1 cellular context compared by ENCODE assay signal in genomic region chr6:3334579-3334978, GRCh38.
A peak's percentile ranks its signal among the peaks of the same experiment; 100 is the strongest.
TF ChIP-seq lines count a peak whose summit lies in the region.

No MANE protein-coding gene starts in this region.

TF ChIP-seq in HepG2, 621 proteins besides CTCF, POLR2A, EP300 and RAD21 (continued from another document):
- TF ChIP-seq, protein P1, sequence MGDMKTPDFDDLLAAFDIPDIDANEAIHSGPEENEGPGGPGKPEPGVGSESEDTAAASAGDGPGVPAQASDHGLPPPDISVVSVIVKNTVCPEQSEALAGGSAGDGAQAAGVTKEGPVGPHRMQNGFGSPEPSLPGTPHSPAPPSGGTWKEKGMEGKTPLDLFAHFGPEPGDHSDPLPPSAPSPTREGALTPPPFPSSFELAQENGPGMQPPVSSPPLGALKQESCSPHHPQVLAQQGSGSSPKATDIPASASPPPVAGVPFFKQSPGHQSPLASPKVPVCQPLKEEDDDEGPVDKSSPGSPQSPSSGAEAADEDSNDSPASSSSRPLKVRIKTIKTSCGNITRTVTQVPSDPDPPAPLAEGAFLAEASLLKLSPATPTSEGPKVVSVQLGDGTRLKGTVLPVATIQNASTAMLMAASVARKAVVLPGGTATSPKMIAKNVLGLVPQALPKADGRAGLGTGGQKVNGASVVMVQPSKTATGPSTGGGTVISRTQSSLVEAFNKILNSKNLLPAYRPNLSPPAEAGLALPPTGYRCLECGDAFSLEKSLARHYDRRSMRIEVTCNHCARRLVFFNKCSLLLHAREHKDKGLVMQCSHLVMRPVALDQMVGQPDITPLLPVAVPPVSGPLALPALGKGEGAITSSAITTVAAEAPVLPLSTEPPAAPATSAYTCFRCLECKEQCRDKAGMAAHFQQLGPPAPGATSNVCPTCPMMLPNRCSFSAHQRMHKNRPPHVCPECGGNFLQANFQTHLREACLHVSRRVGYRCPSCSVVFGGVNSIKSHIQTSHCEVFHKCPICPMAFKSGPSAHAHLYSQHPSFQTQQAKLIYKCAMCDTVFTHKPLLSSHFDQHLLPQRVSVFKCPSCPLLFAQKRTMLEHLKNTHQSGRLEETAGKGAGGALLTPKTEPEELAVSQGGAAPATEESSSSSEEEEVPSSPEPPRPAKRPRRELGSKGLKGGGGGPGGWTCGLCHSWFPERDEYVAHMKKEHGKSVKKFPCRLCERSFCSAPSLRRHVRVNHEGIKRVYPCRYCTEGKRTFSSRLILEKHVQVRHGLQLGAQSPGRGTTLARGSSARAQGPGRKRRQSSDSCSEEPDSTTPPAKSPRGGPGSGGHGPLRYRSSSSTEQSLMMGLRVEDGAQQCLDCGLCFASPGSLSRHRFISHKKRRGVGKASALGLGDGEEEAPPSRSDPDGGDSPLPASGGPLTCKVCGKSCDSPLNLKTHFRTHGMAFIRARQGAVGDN (CRISPR knock-in tag; IDR thresholded peaks at IDR 0.05), result peak; percentile 26; the same call in 1 of the 2 replicates
- no peak for TF ChIP-seq ZNF343 (CRISPR knock-in tag; IDR thresholded peaks at IDR 0.05)
- no peak for TF ChIP-seq ZNF570 (CRISPR knock-in tag; IDR thresholded peaks at IDR 0.05; ENCODE audit: borderline replicate concordance)
TF ChIP-seq in HepG2: peak in this region for 1.
